ENCODE assay signal across 17 cellular contexts in the genomic region with DNA sequence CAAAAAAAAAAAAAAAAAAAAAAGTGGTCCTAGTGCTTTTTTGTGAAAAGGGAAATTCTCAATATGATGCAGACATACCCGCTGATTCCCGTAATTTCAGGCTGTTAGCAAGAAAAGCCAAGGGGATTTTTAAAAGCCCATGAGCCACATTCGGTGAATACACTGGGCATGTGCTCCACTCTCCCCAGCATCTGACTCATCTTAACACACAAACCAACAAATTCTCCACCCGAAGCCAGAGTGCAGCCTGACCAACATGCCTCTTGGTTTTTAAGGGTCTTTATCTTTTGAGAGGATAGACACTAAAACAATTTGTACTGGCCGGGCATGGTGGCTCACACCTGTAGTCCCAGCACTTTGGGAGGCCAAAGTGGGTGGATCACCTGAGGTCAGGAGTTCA. TPM values are rescaled to one million over a fixed set of nuclear protein-coding genes. Genes with fewer than 3 reads are reported as not detected.
A peak's percentile ranks its signal among the peaks of the same experiment; 100 is the strongest.
DNase-seq lines count a peak whose midpoint lies in the region; ATAC-seq, FAIRE-seq and TF ChIP-seq lines count a peak whose summit lies in the region.
"Had no signal": no experiment of that assay in that cellular context is flagged by ENCODE, and none has a peak within 500 bp of the region (broad histone marks: within the 10 kb centered on the region; RNA-seq: fewer than 3 reads in every experiment).

No MANE protein-coding gene starts in this region.

- H3K4me1 Mint-ChIP-seq in T-helper 2 cell treated with Interferon-gamma antibody and Interleukin-4, amounts not matched to agents 5 μg/mL and 100 μg/mL, for 36 hours (ENCODE audit: low read depth) = peaks cover 35% of the 10 kb centered on the region
- H3K4me1 Mint-ChIP-seq in astrocyte (ENCODE audit: low read depth, unreplicated experiment) = peaks cover 17% of the 10 kb centered on the region

- H2AFZ ChIP-seq in astrocyte (ENCODE audit: low read depth, low read length) (no peak overlapping the region), osteoblast (ENCODE audit: low read length) (no peak overlapping the region)

- H3K9ac ChIP-seq in astrocyte (ENCODE audit: low read length) = no peak overlapping the region

- H3K27me3 ChIP-seq in astrocyte (ENCODE audit: insufficient read depth, low read length) (no peaks in the 10 kb centered on the region), osteoblast (ENCODE audit: insufficient read depth, low read length) (no peaks in the 10 kb centered on the region)

- H3K4me2 ChIP-seq in astrocyte (ENCODE audit: low read length) (no peak overlapping the region), osteoblast (ENCODE audit: insufficient read depth, low read length) (no peak overlapping the region)
- H3K4me2 ChIP-seq: smooth muscle cell had no signal

- H3K4me1 ChIP-seq in astrocyte (ENCODE audit: insufficient read depth, low read length) (peaks cover 13% of the 10 kb centered on the region), osteoblast (ENCODE audit: insufficient read depth, low read length) (peaks cover 24% of the 10 kb centered on the region)

- TF ChIP-seq CTCF in astrocyte (IDR thresholded peaks at IDR 0.05; ENCODE audit: insufficient read depth, low read depth, low read length) = no peak
- no peak for TF ChIP-seq CTCF in osteoblast (IDR thresholded peaks at IDR 0.05; ENCODE audit: extremely low read depth, low read depth, low read length)

- H3K9me3 Mint-ChIP-seq in T-helper 2 cell treated with Interferon-gamma antibody and Interleukin-4, amounts not matched to agents 5 μg/mL and 100 μg/mL, for 36 hours = no peaks in the 10 kb centered on the region
- peaks cover 2% of the 10 kb centered on the region for H3K9me3 Mint-ChIP-seq in astrocyte (ENCODE audit: unreplicated experiment)

- no peak overlapping the region for H3K4me3 ChIP-seq in astrocyte (ENCODE audit: insufficient read depth, low read depth, low read length)
- H3K4me3 ChIP-seq in osteoblast (ENCODE audit: insufficient read depth, low read length) = no peak overlapping the region
- H3K4me3 ChIP-seq: smooth muscle cell had no signal

- no peaks in the 10 kb centered on the region for H4K20me1 ChIP-seq in astrocyte (ENCODE audit: insufficient read depth, low read length)
- H4K20me1 ChIP-seq in osteoblast (ENCODE audit: insufficient read depth, low read length) = no peaks in the 10 kb centered on the region

- H3K79me2 ChIP-seq in astrocyte (ENCODE audit: insufficient read depth, low read length) (no peaks in the 10 kb centered on the region), osteoblast (ENCODE audit: insufficient read depth, low read length) (no peaks in the 10 kb centered on the region)

- H3K27me3 Mint-ChIP-seq in T-helper 2 cell treated with Interferon-gamma antibody and Interleukin-4, amounts not matched to agents 5 μg/mL and 100 μg/mL, for 36 hours (ENCODE audit: low read depth) = no peaks in the 10 kb centered on the region
- H3K27me3 Mint-ChIP-seq in astrocyte (ENCODE audit: low read depth, unreplicated experiment) = peaks cover under 1% of the 10 kb centered on the region

- H3K9me3 ChIP-seq in astrocyte (ENCODE audit: insufficient read depth, low read depth, low read length) (no peaks in the 10 kb centered on the region), osteoblast (ENCODE audit: low read depth, low read length) (no peaks in the 10 kb centered on the region)

- H3K27ac ChIP-seq in astrocyte (ENCODE audit: low read depth, low read length) = no peak overlapping the region
- no peak overlapping the region for H3K27ac ChIP-seq in osteoblast (ENCODE audit: low read depth, low read length)
- H3K27ac ChIP-seq: 22Rv1 had no signal

- H3K36me3 ChIP-seq in astrocyte (ENCODE audit: insufficient read depth, low read length) (no peaks in the 10 kb centered on the region), osteoblast (ENCODE audit: insufficient read depth, low read length) (no peaks in the 10 kb centered on the region)

- H3K36me3 Mint-ChIP-seq in T-helper 2 cell treated with Interferon-gamma antibody and Interleukin-4, amounts not matched to agents 5 μg/mL and 100 μg/mL, for 36 hours (ENCODE audit: low read depth) = peaks cover 2% of the 10 kb centered on the region
- no peaks in the 10 kb centered on the region for H3K36me3 Mint-ChIP-seq in astrocyte (ENCODE audit: low read depth, unreplicated experiment)
- H3K36me3 Mint-ChIP-seq: CD4-positive, alpha-beta memory T cell had no signal

- no peak overlapping the region for H3K4me3 Mint-ChIP-seq in T-helper 2 cell treated with Interferon-gamma antibody and Interleukin-4, amounts not matched to agents 5 μg/mL and 100 μg/mL, for 36 hours
- no peak overlapping the region for H3K4me3 Mint-ChIP-seq in astrocyte (ENCODE audit: unreplicated experiment)
- H3K4me3 Mint-ChIP-seq: CD4-positive, alpha-beta memory T cell had no signal

- ATAC-seq in HG02610 (IDR thresholded peaks at IDR 0.05; ENCODE audit: unreplicated experiment) (peak; percentile 59), HG03460 (IDR thresholded peaks at IDR 0.05; ENCODE audit: unreplicated experiment) (no peak), SK-N-SH treated with all-trans-retinoic acid at 6 μM for 48 hours (no peak), HG02623 (IDR thresholded peaks at IDR 0.05; ENCODE audit: unreplicated experiment) (no peak)
- ATAC-seq: left lobe of liver, Panc1 had no signal

- H3K27ac Mint-ChIP-seq in T-helper 2 cell treated with Interferon-gamma antibody and Interleukin-4, amounts not matched to agents 5 μg/mL and 100 μg/mL, for 36 hours = no peak overlapping the region
- H3K27ac Mint-ChIP-seq in astrocyte (ENCODE audit: unreplicated experiment) = no peak overlapping the region
- H3K27ac Mint-ChIP-seq: CD4-positive, alpha-beta memory T cell had no signal

- no peak for FAIRE-seq in astrocyte (lab: Jason Lieb, UNC)

- DNase-seq in T-helper 2 cell treated with Interferon-gamma antibody and Interleukin-4, amounts not matched to agents 5 μg/mL and 100 μg/mL, for 36 hours (ENCODE audit: low spot score) = peak; percentile 46
- DNase-seq in T-helper 2 cell (no peak), astrocyte (ENCODE audit: low read depth) (peak; percentile 71), osteoblast (ENCODE audit: insufficient read length, low spot score, missing footprints) (peak; percentile 30)
- DNase-seq: amygdala; CD4-positive, alpha-beta memory T cell; cortex of kidney; erythroblast; NCI-H2081 had no signal

TF ChIP-seq in SK-N-SH treated with all-trans-retinoic acid at 6 μM for 48 hours, 23 proteins besides CTCF, POLR2A, EP300 and RAD21:
- no peak for TF ChIP-seq GLIS3 (CRISPR knock-in tag; IDR thresholded peaks at IDR 0.05)
- no peak for TF ChIP-seq ZFP3 (CRISPR knock-in tag; IDR thresholded peaks at IDR 0.05)

RNA-seq across cellular contexts. Expression of a gene that starts 45.5 kb away (rescaled TPM):
- 1.6 and 1.8 TPM in 2 replicates for total RNA-seq in astrocyte
- total RNA-seq in osteoblast = 1.4 and 1.5 TPM in 2 replicates

Comparison
In these comparisons a context has a peak if more than half of its experiments do, and no peak if none do; other contexts are left out.
1. DNase-seq: peak in T-helper 2 cell treated with Interferon-gamma antibody and Interleukin-4, amounts not matched to agents 5 μg/mL and 100 μg/mL, for 36 hours (single experiment), astrocyte (single experiment) and osteoblast (single experiment); none in T-helper 2 cell (0 of 5).